Comparison of ENCODE assay signal across 8 cellular contexts in genomic region chr18:4106407-4107033, GRCh38.
DNase-seq lines count a peak whose midpoint lies in the region; ATAC-seq and TF ChIP-seq lines count a peak whose summit lies in the region.

No MANE protein-coding gene starts in this region.

- intact Hi-C loops in right cardiac atrium (cut with DNase I): loop anchor here in 2 of 4 donors (5.0 to 10.0 kb wide), 2 partner anchors 48 to 951 kb away; no protein-coding TSS in a partner anchor
- intact Hi-C loops in gastrocnemius medialis (cut with DNase I; ENCODE audit: low total_unique reads): no loop called here

- H3K4me3 ChIP-seq in adipocyte (ENCODE audit: low read length): peak overlapping the region; percentile 79
- no peak overlapping the region for H3K4me3 ChIP-seq in right cardiac atrium (ENCODE audit: low read length)
- peak overlapping the region; percentile 14 to 40 (median 18) for H3K4me3 ChIP-seq in gastrocnemius medialis

- peak in 11 of 14 donors; percentile 10 to 65 (median 41) for DNase-seq in C1 segment of cervical spinal cord (lab: John Stamatoyannopoulos, UW)
- DNase-seq in HS-27A (ENCODE audit: low read depth): peak; percentile 33
- DNase-seq in SK-N-DZ (ENCODE audit: low spot score): peak; percentile 63
- DNase-seq in adipocyte (ENCODE audit: low read depth): peak; percentile 87
- peak; percentile 39 to 85 (median 72) for DNase-seq in right cardiac atrium
- peak in 1 of 2 donors; percentile 15 for DNase-seq in gastrocnemius medialis

- TF ChIP-seq POLR2A in gastrocnemius medialis (IDR thresholded peaks at IDR 0.05): no peak

- in situ Hi-C loops in gastrocnemius medialis (cut with MboI; ENCODE audit: low sequenced_read_pairs in 4 of 4): loop anchor here in 2 of 4 donors (25.0 kb wide), 1 partner anchor 956 kb away; no protein-coding TSS in a partner anchor

- peak; percentile 78 for ATAC-seq in GM18858 (IDR thresholded peaks at IDR 0.05; ENCODE audit: unreplicated experiment)
- peak in 1 of 2 donors; percentile 58 for ATAC-seq in right cardiac atrium
- no peak for ATAC-seq in gastrocnemius medialis
- ATAC-seq in GM18511 (IDR thresholded peaks at IDR 0.05; ENCODE audit: unreplicated experiment): no peak

- H3K36me3 ChIP-seq in adipocyte (ENCODE audit: control insufficient read depth, insufficient read depth, low read length, severe bottlenecking) (no peaks in the 10 kb centered on the region), gastrocnemius medialis (no peaks in the 10 kb centered on the region)

- H3K9me3 ChIP-seq in adipocyte (ENCODE audit: control insufficient read depth, low read length) (no peaks in the 10 kb centered on the region), right cardiac atrium (ENCODE audit: control insufficient read depth, low read length) (no peaks in the 10 kb centered on the region), gastrocnemius medialis (no peaks in the 10 kb centered on the region)

- no peaks in the 10 kb centered on the region for H3K27me3 ChIP-seq in adipocyte (replicated peaks; ENCODE audit: control insufficient read depth, insufficient read depth, low read length)
- H3K27me3 ChIP-seq in right cardiac atrium (ENCODE audit: control insufficient read depth, insufficient read depth): no peaks in the 10 kb centered on the region
- H3K27me3 ChIP-seq in gastrocnemius medialis: no peaks in the 10 kb centered on the region

- H3K27ac ChIP-seq in right cardiac atrium (ENCODE audit: low read length): no peak overlapping the region
- no peak overlapping the region for H3K27ac ChIP-seq in gastrocnemius medialis

- H3K9ac ChIP-seq in adipocyte (ENCODE audit: low read length): peak overlapping the region; percentile 59

- H3K4me1 ChIP-seq in adipocyte (ENCODE audit: control insufficient read depth, insufficient read depth, low read length) (peaks cover 16% of the 10 kb centered on the region), right cardiac atrium (ENCODE audit: control insufficient read depth, insufficient read depth, low read length) (no peaks in the 10 kb centered on the region), gastrocnemius medialis (no peaks in the 10 kb centered on the region)

- TF ChIP-seq CTCF in gastrocnemius medialis (IDR thresholded peaks at IDR 0.05 in 4 of 5, conservative IDR thresholded peaks at IDR 0.05 in 1 of 5): peak in 4 of 5 experiments; percentile 20 to 63 (median 57)

- 35% methylated on average over 13 of the region's 13 CpGs for WGBS in right cardiac atrium
